12 cellular contexts compared by ENCODE assay signal in the genomic region with DNA sequence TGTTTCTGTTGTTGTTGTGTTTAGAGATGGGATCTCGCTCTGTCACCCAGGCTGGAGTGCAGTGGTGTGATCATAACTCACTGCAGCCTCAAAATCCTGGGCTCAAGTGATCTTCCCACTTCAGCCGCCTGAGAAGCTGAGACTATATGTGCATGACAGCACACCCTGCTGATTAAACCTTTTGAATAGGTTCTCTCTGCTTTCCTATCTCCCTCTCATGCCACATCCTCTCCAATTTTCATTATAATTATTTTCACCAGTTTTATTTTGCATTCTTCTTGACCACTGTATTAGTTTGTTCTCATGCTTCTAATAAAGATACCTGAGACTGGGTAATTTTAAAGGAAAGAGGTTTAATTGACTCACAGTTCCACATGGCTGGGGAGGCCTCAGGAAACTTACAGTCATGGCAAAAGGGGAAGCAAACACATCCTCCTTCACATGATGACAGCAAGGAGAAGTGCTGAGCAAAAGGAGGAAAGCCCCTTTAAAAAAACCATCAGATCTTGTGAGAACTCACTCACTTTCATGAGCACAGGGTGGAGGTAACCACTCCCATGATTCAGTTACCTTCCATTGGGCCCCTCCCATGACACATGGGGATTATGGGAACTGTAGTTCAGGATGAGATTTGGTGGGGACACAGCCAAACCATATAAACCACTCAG. TPM values are rescaled to one million over a fixed set of nuclear protein-coding genes. Genes with fewer than 3 reads are reported as not detected.
DNase-seq lines count a peak whose midpoint lies in the region; ATAC-seq, FAIRE-seq and TF ChIP-seq lines count a peak whose summit lies in the region.
"Had no signal": no experiment of that assay in that cellular context is flagged by ENCODE, and none has a peak within 500 bp of the region (broad histone marks: within the 10 kb centered on the region; RNA-seq: fewer than 3 reads in every experiment).

No MANE protein-coding gene starts in this region.

- H3K4me1 ChIP-seq in CD4-positive, CD25-positive, alpha-beta regulatory T cell (ENCODE audit: control insufficient read depth, insufficient read depth, low read length, poor library complexity, severe bottlenecking) = no peaks in the 10 kb centered on the region
- H3K4me1 ChIP-seq in GM12878 (ENCODE audit: control insufficient read depth, insufficient read depth, low read length) (peaks cover 8% of the 10 kb centered on the region), left ventricle myocardium inferior (peaks cover 38% of the 10 kb centered on the region)
- H3K4me1 ChIP-seq: left lung had no signal

- POLR2A ChIA-PET in GM12878 (lab: Charles Lee) = no interaction called here

- RAD21 ChIA-PET in GM12878 (lab: Charles Lee; ENCODE audit: unreplicated experiment) = no interaction called here

- WGBS in GM12878 (ENCODE audit: insufficient coverage, insufficient replicate concordance, low lambda C conversion rate, missing lambda C conversion rate) = 53% methylated on average over 2 of the region's 2 CpGs

- no peaks in the 10 kb centered on the region for H4K20me1 ChIP-seq in GM12878 (ENCODE audit: control insufficient read depth, insufficient read depth)

- no peak overlapping the region for H3K4me3 ChIP-seq in CD4-positive, CD25-positive, alpha-beta regulatory T cell (ENCODE audit: low read depth, low read length)
- no peak overlapping the region for H3K4me3 ChIP-seq in GM12878
- H3K4me3 ChIP-seq in left ventricle myocardium inferior = no peak overlapping the region
- H3K4me3 ChIP-seq: left lung had no signal

- H2AFZ ChIP-seq in GM12878 (ENCODE audit: control insufficient read depth, low read depth, low read length) = no peak overlapping the region

- no peak overlapping the region for H3K4me3 Mint-ChIP-seq in CD4-positive, CD25-positive, alpha-beta regulatory T cell
- H3K4me3 Mint-ChIP-seq in IgD-negative memory B cell = peak overlapping the region in 1 of 4 donors; percentile 14
- no peak overlapping the region for H3K4me3 Mint-ChIP-seq in glutamatergic neuron (ENCODE audit: unreplicated experiment)

- peaks cover 22 to 38% (median 26%) of the 10 kb centered on the region in 4 donors for H3K4me1 Mint-ChIP-seq in CD4-positive, CD25-positive, alpha-beta regulatory T cell
- H3K4me1 Mint-ChIP-seq in IgD-negative memory B cell (peaks cover 0 to 18% (median 12%) of the 10 kb centered on the region in 3 donors), glutamatergic neuron (ENCODE audit: low read depth, unreplicated experiment) (no peaks in the 10 kb centered on the region)

- H3K27ac Mint-ChIP-seq in CD4-positive, CD25-positive, alpha-beta regulatory T cell = peak overlapping the region in 2 of 3 donors; percentile 34 to 55
- peak overlapping the region; percentile 53 to 65 (median 63) for H3K27ac Mint-ChIP-seq in IgD-negative memory B cell
- H3K27ac Mint-ChIP-seq in glutamatergic neuron (ENCODE audit: unreplicated experiment) = no peak overlapping the region

- no peak for ATAC-seq in CD4-positive, CD25-positive, alpha-beta regulatory T cell (ENCODE audit: low read depth in 2 of 2)
- ATAC-seq in GM12878 = peak; percentile 94
- ATAC-seq: left lung had no signal

- TF ChIP-seq EP300 in GM12878 (IDR thresholded peaks at IDR 0.05; ENCODE audit: borderline replicate concordance in 1 of 2, control insufficient read depth in 1 of 2, low read depth in 2 of 2, low read length in 2 of 2) = no peak

- intact Hi-C loops in GM12878 (cut with micrococcal nuclease; ENCODE audit: unreplicated experiment) (no loop called here), left ventricle myocardium inferior (cut with micrococcal nuclease) (no loop called here)

- H3K9me3 Mint-ChIP-seq in CD4-positive, CD25-positive, alpha-beta regulatory T cell = peaks cover 0 to 5% (median 1%) of the 10 kb centered on the region in 7 donors
- H3K9me3 Mint-ChIP-seq in IgD-negative memory B cell = peaks cover 7 to 21% (median 7%) of the 10 kb centered on the region in 3 donors
- no peaks in the 10 kb centered on the region for H3K9me3 Mint-ChIP-seq in glutamatergic neuron (ENCODE audit: unreplicated experiment)

- TF ChIP-seq CTCF in GM12878 (IDR thresholded peaks at IDR 0.05 in 2 of 3, conservative IDR thresholded peaks at IDR 0.05 in 1 of 3; ENCODE audit: control insufficient read depth in 2 of 3, extremely low read depth in 1 of 3, insufficient read depth in 1 of 3, low read depth in 3 of 3, low read length in 3 of 3) = no peak
- TF ChIP-seq CTCF in left ventricle myocardium inferior (IDR thresholded peaks at IDR 0.05; ENCODE audit: borderline replicate concordance) = no peak
- no peak for TF ChIP-seq CTCF in glutamatergic neuron (IDR thresholded peaks at IDR 0.05; ENCODE audit: partially characterized antibody, unreplicated experiment)

- H3K27me3 ChIP-seq in CD4-positive, CD25-positive, alpha-beta regulatory T cell (ENCODE audit: control insufficient read depth, insufficient read depth, low read length) = no peaks in the 10 kb centered on the region
- H3K27me3 ChIP-seq in GM12878 (replicated peaks in 1 of 2; ENCODE audit: control insufficient read depth in 2 of 2, insufficient read depth in 2 of 2, low read length in 1 of 2) = no peaks in the 10 kb centered on the region
- H3K27me3 ChIP-seq in left ventricle myocardium inferior (ENCODE audit: low read depth) = no peaks in the 10 kb centered on the region
- H3K27me3 ChIP-seq: left lung had no signal

- TF ChIP-seq POLR2A in GM12878 (IDR thresholded peaks at IDR 0.05; ENCODE audit: low read depth, low read length) = no peak

- peaks cover 4% of the 10 kb centered on the region for H3K79me2 ChIP-seq in GM12878 (ENCODE audit: control insufficient read depth, insufficient read depth, low read length)

- no TSS peak for BruUV-seq in GM12878 (replicated peaks; lab: Mats Ljungman, UMichigan)

- peaks cover 0 to 5% of the 10 kb centered on the region in 2 experiments for H3K9me3 ChIP-seq in CD4-positive, CD25-positive, alpha-beta regulatory T cell (ENCODE audit: control insufficient read depth in 2 of 2, low read length in 2 of 2)
- H3K9me3 ChIP-seq in GM12878 (replicated peaks; ENCODE audit: control insufficient read depth, insufficient read depth, low read length) (peaks cover 39% of the 10 kb centered on the region), left ventricle myocardium inferior (replicated peaks) (peaks cover 9% of the 10 kb centered on the region)

- in situ Hi-C loops in GM12878 (cut with MboI) = loop anchor here (10.0 kb wide), 1 partner anchor 1241 kb away; no protein-coding TSS in a partner anchor

- H3K36me3 Mint-ChIP-seq in CD4-positive, CD25-positive, alpha-beta regulatory T cell = peaks cover 78% of the 10 kb centered on the region
- H3K36me3 Mint-ChIP-seq in IgD-negative memory B cell (peaks cover 30% of the 10 kb centered on the region), glutamatergic neuron (ENCODE audit: unreplicated experiment) (peaks cover 21% of the 10 kb centered on the region)

- CTCF ChIA-PET in GM12878 (lab: Yijun Ruan, JAX) = no interaction called here

- SMC1A ChIA-PET in GM12878 (lab: Charles Lee; ENCODE audit: uncharacterized antibody, unreplicated experiment) = no interaction called here

- H3K27me3 Mint-ChIP-seq in CD4-positive, CD25-positive, alpha-beta regulatory T cell = no peaks in the 10 kb centered on the region
- H3K27me3 Mint-ChIP-seq in IgD-negative memory B cell (no peaks in the 10 kb centered on the region), glutamatergic neuron (ENCODE audit: unreplicated experiment) (peaks cover 1% of the 10 kb centered on the region)

- no peak overlapping the region for H3K9ac ChIP-seq in GM12878 (ENCODE audit: control insufficient read depth, insufficient read depth, low read length)

- no peak for TF ChIP-seq RAD21 in GM12878 (IDR thresholded peaks at IDR 0.05; ENCODE audit: insufficient read depth, low read depth, low read length)

- FAIRE-seq in GM19239 (lab: Jason Lieb, UNC) (peak; percentile 70), GM12878 (lab: Jason Lieb, UNC) (no peak)
- FAIRE-seq: TTC549 had no signal

- peak in 1 of 3 donors; percentile 42 for DNase-seq in CD4-positive, CD25-positive, alpha-beta regulatory T cell
- DNase-seq in GM19239 (ENCODE audit: insufficient read length, low spot score) (no peak), GM12878 (ENCODE audit: low read depth, low spot score) (peak; percentile 60), AG08396 (ENCODE audit: low spot score) (no peak), NCI-H226 (no peak), left ventricle myocardium inferior (no peak), glutamatergic neuron (no peak)
- DNase-seq: dermis blood vessel endothelial cell, DMS79 treated with DMSO at 0.1 percent for 48 hours, left lung had no signal

- H3K4me2 ChIP-seq in GM12878 (ENCODE audit: control insufficient read depth, insufficient read depth) = no peak overlapping the region

- H3K36me3 ChIP-seq in CD4-positive, CD25-positive, alpha-beta regulatory T cell (ENCODE audit: control insufficient read depth, insufficient read depth, low read length) = peaks cover 36% of the 10 kb centered on the region
- peaks cover 3 to 18% of the 10 kb centered on the region in 2 experiments for H3K36me3 ChIP-seq in GM12878 (ENCODE audit: control insufficient read depth in 2 of 2, insufficient read depth in 2 of 2, low read length in 1 of 2)
- peaks cover 28% of the 10 kb centered on the region for H3K36me3 ChIP-seq in left ventricle myocardium inferior

- H3K27ac ChIP-seq in CD4-positive, CD25-positive, alpha-beta regulatory T cell (ENCODE audit: insufficient read depth, low read length, poor library complexity, severe bottlenecking) = no peak overlapping the region
- H3K27ac ChIP-seq in GM12878 (ENCODE audit: control insufficient read depth, insufficient read depth) = peak overlapping the region; percentile 45
- H3K27ac ChIP-seq in left ventricle myocardium inferior (replicated peaks) = no peak overlapping the region
- H3K27ac ChIP-seq: left lung had no signal

RNA-seq across cellular contexts. Expression of gene AGK, which starts 12.9 kb away (rescaled TPM):
- total RNA-seq in CD4-positive, CD25-positive, alpha-beta regulatory T cell = 28.6 TPM
- 10 to 100 TPM; 34.6 to 38.1 (median 35.3) TPM for polyA plus RNA-seq in CD4-positive, CD25-positive, alpha-beta regulatory T cell
- polyA plus RNA-seq in IgD-negative memory B cell = 23.1 TPM
- total RNA-seq in GM12878 (2013; cell fraction: nucleolus; rRNA removed) = 116 and 125 TPM in 2 replicates
- 48.4 and 55.0 TPM in 2 replicates for total RNA-seq in GM12878 (2014; rRNA removed)
- total RNA-seq in GM12878 (2014; rRNA removed; fragmentation: Illumina TruSeq; extraction: Trizol) = 47.1 and 50.9 TPM in 2 replicates
- 40.4 and 42.1 TPM in 2 replicates for total RNA-seq in GM12878 (2021)
- polyA plus RNA-seq in GM12878 (2011; ENCODE audit: low read depth) = 23.0 TPM
- 85.6 and 115 TPM in 2 replicates for polyA plus RNA-seq in GM12878 (2011; rRNA removed)
- polyA plus RNA-seq in GM12878 (2011; cell fraction: cytosol; rRNA removed) = 61.6 and 70.8 TPM in 2 replicates
- 76.2 and 97.7 TPM in 2 replicates for polyA plus RNA-seq in GM12878 (2011; cell fraction: nucleus; rRNA removed)
- 22.4 and 29.4 TPM in 2 replicates for polyA plus RNA-seq in GM12878 (2012)
- polyA plus RNA-seq in GM12878 (2014; fragmentation: Illumina TruSeq; extraction: Trizol) = 64.8 and 71.6 TPM in 2 replicates
- 10 to 100 TPM; 32.5 to 34.1 TPM for polyA plus RNA-seq in GM12878 (2014; fragmentation: Nextera tagmentation; extraction: Ambion mirVana)
- polyA plus RNA-seq in GM12878 (2014; rRNA removed) = 45.9 and 51.5 TPM in 2 replicates
- 10 to 100 TPM; 43.8 to 49.6 TPM for polyA plus RNA-seq in GM12878 (2016; fragmentation: Nextera tagmentation; extraction: Ambion mirVana)
- polyA minus RNA-seq in GM12878 (2011; rRNA and poly(A)+ RNA removed) = 68.4 and 72.8 TPM in 2 replicates
- polyA minus RNA-seq in GM12878 (2011; cell fraction: cytosol; rRNA and poly(A)+ RNA removed) = 13.0 and 17.3 TPM in 2 replicates
- 90.6 and 95.3 TPM in 2 replicates for polyA minus RNA-seq in GM12878 (2011; cell fraction: nucleus; rRNA and poly(A)+ RNA removed)
- 37.8 TPM for total RNA-seq in left ventricle myocardium inferior
- total RNA-seq in glutamatergic neuron (ENCODE audit: unreplicated experiment) = 26.1 TPM
